ENCODE assay signal across 10 cellular contexts in genomic region chr10:70617798-70618568, GRCh38. TPM values are rescaled to one million over a fixed set of nuclear protein-coding genes. Genes with fewer than 3 reads are reported as not detected.
DNase-seq lines count a peak whose midpoint lies in the region; ATAC-seq and TF ChIP-seq lines count a peak whose summit lies in the region.
"Had no signal": no experiment of that assay in that cellular context is flagged by ENCODE, and none has a peak within 500 bp of the region (broad histone marks: within the 10 kb centered on the region; RNA-seq: fewer than 3 reads in every experiment).

No MANE protein-coding gene starts in this region.

- ATAC-seq in left ventricle myocardium superior, result peak; percentile 50
- no peak for ATAC-seq in right cardiac atrium
- peak; percentile 87 for ATAC-seq in stimulated activated effector memory CD8-positive, alpha-beta T cell treated with anti-CD3 and anti-CD28 coated beads, Interleukin-12 subunit alpha, Interleukin-12 subunit beta, amount 100 ng/mL, for 72 hours
- ATAC-seq in GM21619 (IDR thresholded peaks at IDR 0.05; ENCODE audit: unreplicated experiment), result no peak
- ATAC-seq: Panc1 had no signal

- H3K9me3 ChIP-seq in right cardiac atrium (ENCODE audit: control insufficient read depth, low read length) (no peaks in the 10 kb centered on the region), suprapubic skin (no peaks in the 10 kb centered on the region)

- peak overlapping the region; percentile 76 for H3K27ac Mint-ChIP-seq in T-helper 1 cell treated with Interleukin-12 subunit alpha and Interleukin-12 subunit beta and Interleukin-4 antibody, amounts not matched to agents 30 μg/mL and 1 μg/mL, for 36 hours
- H3K27ac Mint-ChIP-seq in stimulated activated effector memory CD8-positive, alpha-beta T cell treated with anti-CD3 and anti-CD28 coated beads, Interleukin-12 subunit alpha, Interleukin-12 subunit beta, amount 100 ng/mL, for 72 hours, result peak overlapping the region; percentile 94

- WGBS in right cardiac atrium, result 77% methylated on average over 7 of the region's 7 CpGs
- WGBS in suprapubic skin, result 68% methylated on average over 7 of the region's 7 CpGs

- peaks cover 20% of the 10 kb centered on the region for H3K4me1 Mint-ChIP-seq in T-helper 1 cell treated with Interleukin-12 subunit alpha and Interleukin-12 subunit beta and Interleukin-4 antibody, amounts not matched to agents 30 μg/mL and 1 μg/mL, for 36 hours (ENCODE audit: low read depth)
- H3K4me1 Mint-ChIP-seq in stimulated activated effector memory CD8-positive, alpha-beta T cell treated with anti-CD3 and anti-CD28 coated beads, Interleukin-12 subunit alpha, Interleukin-12 subunit beta, amount 100 ng/mL, for 72 hours, result peaks cover 67% of the 10 kb centered on the region

- H3K27me3 ChIP-seq in right cardiac atrium (ENCODE audit: control insufficient read depth, insufficient read depth) (no peaks in the 10 kb centered on the region), suprapubic skin (peaks cover 6% of the 10 kb centered on the region)

- peaks cover 16% of the 10 kb centered on the region for H3K9me3 Mint-ChIP-seq in T-helper 1 cell treated with Interleukin-12 subunit alpha and Interleukin-12 subunit beta and Interleukin-4 antibody, amounts not matched to agents 30 μg/mL and 1 μg/mL, for 36 hours
- peaks cover 4% of the 10 kb centered on the region for H3K9me3 Mint-ChIP-seq in stimulated activated effector memory CD8-positive, alpha-beta T cell treated with anti-CD3 and anti-CD28 coated beads, Interleukin-12 subunit alpha, Interleukin-12 subunit beta, amount 100 ng/mL, for 72 hours

- TF ChIP-seq EP300 in suprapubic skin (IDR thresholded peaks at IDR 0.05), result no peak

- intact Hi-C loops in left ventricle myocardium superior (cut with micrococcal nuclease), result no loop called here
- intact Hi-C loops in right cardiac atrium (cut with DNase I), result no loop called here

- H3K4me1 ChIP-seq in right cardiac atrium (ENCODE audit: control insufficient read depth, insufficient read depth, low read length) (no peaks in the 10 kb centered on the region), suprapubic skin (no peaks in the 10 kb centered on the region)

- peaks cover 1% of the 10 kb centered on the region for H3K36me3 Mint-ChIP-seq in T-helper 1 cell treated with Interleukin-12 subunit alpha and Interleukin-12 subunit beta and Interleukin-4 antibody, amounts not matched to agents 30 μg/mL and 1 μg/mL, for 36 hours (ENCODE audit: low read depth)
- peaks cover 12% of the 10 kb centered on the region for H3K36me3 Mint-ChIP-seq in stimulated activated effector memory CD8-positive, alpha-beta T cell treated with anti-CD3 and anti-CD28 coated beads, Interleukin-12 subunit alpha, Interleukin-12 subunit beta, amount 100 ng/mL, for 72 hours

- no peak for TF ChIP-seq POLR2A in suprapubic skin (IDR thresholded peaks at IDR 0.05)

- peaks cover 3% of the 10 kb centered on the region for H3K27me3 Mint-ChIP-seq in T-helper 1 cell treated with Interleukin-12 subunit alpha and Interleukin-12 subunit beta and Interleukin-4 antibody, amounts not matched to agents 30 μg/mL and 1 μg/mL, for 36 hours (ENCODE audit: low read depth)

- H3K4me3 ChIP-seq in right cardiac atrium (ENCODE audit: low read length) (no peak overlapping the region), suprapubic skin (no peak overlapping the region)

- DNase-seq in left ventricle myocardium superior, result peak; percentile 47
- DNase-seq in right cardiac atrium, result no peak
- DNase-seq in epithelial cell of prostate (ENCODE audit: low read depth, low spot score), result peak; percentile 39
- peak in 1 of 2 donors; percentile 69 for DNase-seq in stimulated activated effector memory CD8-positive, alpha-beta T cell treated with anti-CD3 and anti-CD28 coated beads, Interleukin-12 subunit alpha, Interleukin-12 subunit beta, amount 100 ng/mL, for 72 hours (ENCODE audit: low spot score in 2 of 2)
- DNase-seq in suprapubic skin (ENCODE audit: low spot score in 2 of 2), result no peak
- DNase-seq in SIG-M5 treated with dmso at 0.1 percent for 504 hours (lab: John Stamatoyannopoulos, UW; ENCODE audit: unreplicated experiment), result no peak

- H3K4me3 Mint-ChIP-seq in T-helper 1 cell treated with Interleukin-12 subunit alpha and Interleukin-12 subunit beta and Interleukin-4 antibody, amounts not matched to agents 30 μg/mL and 1 μg/mL, for 36 hours, result no peak overlapping the region
- H3K4me3 Mint-ChIP-seq in stimulated activated effector memory CD8-positive, alpha-beta T cell treated with anti-CD3 and anti-CD28 coated beads, Interleukin-12 subunit alpha, Interleukin-12 subunit beta, amount 100 ng/mL, for 72 hours, result peak overlapping the region; percentile 65

- TF ChIP-seq CTCF in suprapubic skin (IDR thresholded peaks at IDR 0.05), result no peak

- no peaks in the 10 kb centered on the region for H3K36me3 ChIP-seq in suprapubic skin

- H3K27ac ChIP-seq in right cardiac atrium (ENCODE audit: low read length) (no peak overlapping the region), epithelial cell of prostate (peak overlapping the region; percentile 22), suprapubic skin (no peak overlapping the region)
- H3K27ac ChIP-seq: VCaP had no signal

RNA-seq across cellular contexts. Expression of gene PRF1, which starts 15.4 kb away (rescaled TPM):
- 3.2 TPM for total RNA-seq in left ventricle myocardium superior
- 1 to 10 TPM in 3 of 4 donors, under 1 TPM in 1; 0.81 to 2.9 (median 1.9) TPM for total RNA-seq in right cardiac atrium
- polyA plus RNA-seq in right cardiac atrium, result 1.1 TPM
- total RNA-seq in suprapubic skin, result 1 to 10 TPM in 1 of 4 donors, under 1 TPM in 2, not detected in 1; 0.34 to 2.5 (median 0.70) TPM

RNA-seq across cellular contexts. Expression of gene ADAMTS14, which starts 54.3 kb away (rescaled TPM):
- total RNA-seq in left ventricle myocardium superior (0.10 TPM), right cardiac atrium (under 1 TPM; 0.03 to 0.36 (median 0.19) TPM), suprapubic skin (under 1 TPM; 0.15 to 0.51 (median 0.40) TPM)
- polyA plus RNA-seq in right cardiac atrium, result 0.14 TPM

Comparison
In these comparisons a context has a peak if more than half of its experiments do, and no peak if none do; other contexts are left out.
1. ATAC-seq: peak in left ventricle myocardium superior (single experiment) and stimulated activated effector memory CD8-positive, alpha-beta T cell treated with anti-CD3 and anti-CD28 coated beads, Interleukin-12 subunit alpha, Interleukin-12 subunit beta, amount 100 ng/mL, for 72 hours (single experiment); none in right cardiac atrium (0 of 2) and GM21619 (single experiment).
2. DNase-seq: peak in left ventricle myocardium superior (single experiment) and epithelial cell of prostate (single experiment); none in right cardiac atrium (0 of 3), suprapubic skin (0 of 2) and SIG-M5 treated with dmso at 0.1 percent for 504 hours (single experiment).